ENCODE assay signal across 1 cellular context in the genomic region with DNA sequence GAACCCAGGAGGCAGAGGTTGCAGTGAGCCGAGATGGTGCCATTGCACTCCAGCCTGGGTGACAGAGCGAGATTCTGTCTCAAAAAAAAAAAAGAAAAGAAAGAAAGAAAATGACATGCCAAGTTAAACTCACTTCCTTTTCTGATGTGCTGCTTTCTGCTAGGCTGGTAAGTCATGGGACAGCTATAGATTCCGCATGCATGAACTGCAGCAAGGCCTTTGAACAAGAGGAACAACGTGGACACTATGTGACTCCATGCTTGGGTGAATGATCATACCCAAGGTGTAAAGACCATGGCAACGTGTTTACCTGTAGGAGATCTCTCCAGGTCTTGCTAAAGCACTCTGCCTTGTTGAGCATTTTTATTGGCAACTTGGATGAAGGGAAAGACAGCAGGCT.
TF ChIP-seq lines count a peak whose summit lies in the region.

No MANE protein-coding gene starts in this region.

TF ChIP-seq in GM23338, 12 proteins besides CTCF, POLR2A, EP300 and RAD21 (continued from another document):
- TF ChIP-seq, protein P1, sequence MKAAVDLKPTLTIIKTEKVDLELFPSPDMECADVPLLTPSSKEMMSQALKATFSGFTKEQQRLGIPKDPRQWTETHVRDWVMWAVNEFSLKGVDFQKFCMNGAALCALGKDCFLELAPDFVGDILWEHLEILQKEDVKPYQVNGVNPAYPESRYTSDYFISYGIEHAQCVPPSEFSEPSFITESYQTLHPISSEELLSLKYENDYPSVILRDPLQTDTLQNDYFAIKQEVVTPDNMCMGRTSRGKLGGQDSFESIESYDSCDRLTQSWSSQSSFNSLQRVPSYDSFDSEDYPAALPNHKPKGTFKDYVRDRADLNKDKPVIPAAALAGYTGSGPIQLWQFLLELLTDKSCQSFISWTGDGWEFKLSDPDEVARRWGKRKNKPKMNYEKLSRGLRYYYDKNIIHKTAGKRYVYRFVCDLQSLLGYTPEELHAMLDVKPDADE (IDR thresholded peaks at IDR 0.05), result no peak
- TF ChIP-seq NANOG (IDR thresholded peaks at IDR 0.05; ENCODE audit: borderline replicate concordance), result no peak
- no peak for TF ChIP-seq POLR2AphosphoS5 (IDR thresholded peaks at IDR 0.05; ENCODE audit: low read depth)
- TF ChIP-seq STAT1 (IDR thresholded peaks at IDR 0.05; ENCODE audit: unreplicated experiment), result no peak
- no peak for TF ChIP-seq JUNB (IDR thresholded peaks at IDR 0.05; ENCODE audit: unreplicated experiment)
- TF ChIP-seq ZNF331 (CRISPR knock-in tag; IDR thresholded peaks at IDR 0.05; ENCODE audit: low read depth), result no peak
- no peak for TF ChIP-seq EZH2 (IDR thresholded peaks at IDR 0.05; ENCODE audit: low read depth, unreplicated experiment)
- TF ChIP-seq CREB1 (CRISPR knock-in tag; IDR thresholded peaks at IDR 0.05; ENCODE audit: low read depth), result no peak
- no peak for TF ChIP-seq ZNF462 (CRISPR knock-in tag; IDR thresholded peaks at IDR 0.05)
- TF ChIP-seq REST (IDR thresholded peaks at IDR 0.05; ENCODE audit: unreplicated experiment), result no peak
- no peak for TF ChIP-seq EZH2phosphoT487 (IDR thresholded peaks at IDR 0.05; ENCODE audit: unreplicated experiment)
